Comparison of ENCODE assay signal across 5 cellular contexts in genomic region chr10:47156873-47157272, GRCh38.
"Had no signal": no experiment of that assay in that cellular context is flagged by ENCODE, and none has a peak within 500 bp of the region (broad histone marks: within the 10 kb centered on the region; RNA-seq: fewer than 3 reads in every experiment).

No MANE protein-coding gene starts in this region.

- H3K4me3 Mint-ChIP-seq: H9 had no signal

- H3K4me3 ChIP-seq: GM23248 had no signal

- H3K27ac Mint-ChIP-seq: H9 had no signal

- DNase-seq: GM23248, GOT3, H9, HCEC 1CT, IMR-90 had no signal

- H3K27ac ChIP-seq: GM23248 had no signal
